ENCODE assay signal across 13 cellular contexts in genomic region chr12:113860059-113860820, GRCh38.
DNase-seq lines count a peak whose midpoint lies in the region; ATAC-seq and TF ChIP-seq lines count a peak whose summit lies in the region.
"Had no signal": no experiment of that assay in that cellular context is flagged by ENCODE, and none has a peak within 500 bp of the region (broad histone marks: within the 10 kb centered on the region; RNA-seq: fewer than 3 reads in every experiment).

No MANE protein-coding gene starts in this region.

- H3K4me1 ChIP-seq in iPS-20b (ENCODE audit: insufficient read depth, low read length) (peaks cover 35% of the 10 kb centered on the region), right cardiac atrium (ENCODE audit: control insufficient read depth, insufficient read depth, low read length) (peaks cover 4% of the 10 kb centered on the region)

- H3K27me3 ChIP-seq in iPS-20b (ENCODE audit: insufficient read depth, low read length), result no peaks in the 10 kb centered on the region
- H3K27me3 ChIP-seq in right cardiac atrium (ENCODE audit: control insufficient read depth, insufficient read depth), result no peaks in the 10 kb centered on the region
- H3K27me3 ChIP-seq: gastrocnemius medialis, left lung had no signal

- ATAC-seq in HG03521 (IDR thresholded peaks at IDR 0.05; ENCODE audit: unreplicated experiment) (no peak), HG02973 (IDR thresholded peaks at IDR 0.05; ENCODE audit: unreplicated experiment) (no peak), HG03175 (IDR thresholded peaks at IDR 0.05; ENCODE audit: unreplicated experiment) (no peak), right cardiac atrium (no peak)

- 80% methylated on average over 17 of the region's 17 CpGs for WGBS in right cardiac atrium

- peak overlapping the region; percentile 10; the same call in 1 of the 2 replicates for H3K9ac ChIP-seq in iPS-20b (ENCODE audit: low read depth, low read length)

- H3K27ac ChIP-seq in iPS-20b (ENCODE audit: low read length), result peak overlapping the region; percentile 96
- no peak overlapping the region for H3K27ac ChIP-seq in right cardiac atrium (ENCODE audit: low read length)
- H3K27ac ChIP-seq: C4-2B, gastrocnemius medialis had no signal

- DNase-seq in NCI-H1105 treated with DMSO at 0.1 percent for 48 hours (lab: John Stamatoyannopoulos, UW), result peak; percentile 62
- DNase-seq in OCI-M1 (lab: John Stamatoyannopoulos, UW), result peak; percentile 5
- DNase-seq in right cardiac atrium, result no peak
- DNase-seq: left lung; MM.1S; stimulated activated naive CD4-positive, alpha-beta T cell treated with Interleukin-2 at 50 U/mL for 16 hours had no signal

- intact Hi-C loops in right cardiac atrium (cut with DNase I), result no loop called here

- TF ChIP-seq CTCF in GM12873 (IDR thresholded peaks at IDR 0.05; ENCODE audit: insufficient read depth, low read depth, low read length, missing control alignments), result peak; percentile 11

- H3K4me3 ChIP-seq in iPS-20b (ENCODE audit: low read length), result no peak overlapping the region
- H3K4me3 ChIP-seq in right cardiac atrium (ENCODE audit: low read length), result no peak overlapping the region
- H3K4me3 ChIP-seq: gastrocnemius medialis, left lung had no signal

- peaks cover 19% of the 10 kb centered on the region for H3K36me3 ChIP-seq in iPS-20b (ENCODE audit: insufficient read depth, low read depth, low read length)

- H3K9me3 ChIP-seq in iPS-20b (ENCODE audit: insufficient read depth, low read depth, low read length), result no peaks in the 10 kb centered on the region
- H3K9me3 ChIP-seq in right cardiac atrium (ENCODE audit: control insufficient read depth, low read length), result no peaks in the 10 kb centered on the region
- H3K9me3 ChIP-seq: gastrocnemius medialis, left lung had no signal

Comparison
In these comparisons a context has a peak if more than half of its experiments do, and no peak if none do; other contexts are left out.
1. DNase-seq: peak in NCI-H1105 treated with DMSO at 0.1 percent for 48 hours (single experiment) and OCI-M1 (single experiment); none in right cardiac atrium (0 of 3).